2 cellular contexts compared by ENCODE assay signal in genomic region chr3:145798691-145799550, GRCh38.
TF ChIP-seq lines count a peak whose summit lies in the region.

No MANE protein-coding gene starts in this region.

TF ChIP-seq in GM23338, 12 proteins besides CTCF, POLR2A, EP300 and RAD21 (continued from another document):
- TF ChIP-seq ZNF462 (CRISPR knock-in tag; IDR thresholded peaks at IDR 0.05) (no peak), REST (IDR thresholded peaks at IDR 0.05; ENCODE audit: unreplicated experiment) (no peak), STAT1 (IDR thresholded peaks at IDR 0.05; ENCODE audit: unreplicated experiment) (no peak), POLR2AphosphoS5 (IDR thresholded peaks at IDR 0.05; ENCODE audit: low read depth) (no peak), CREB1 (CRISPR knock-in tag; IDR thresholded peaks at IDR 0.05; ENCODE audit: low read depth) (no peak), ZNF331 (CRISPR knock-in tag; IDR thresholded peaks at IDR 0.05; ENCODE audit: low read depth) (no peak), EZH2phosphoT487 (IDR thresholded peaks at IDR 0.05; ENCODE audit: unreplicated experiment) (no peak), EZH2 (IDR thresholded peaks at IDR 0.05; ENCODE audit: low read depth, unreplicated experiment) (no peak)

TF ChIP-seq in WTC11, 78 proteins besides CTCF, POLR2A, EP300 and RAD21 (continued from another document):
- TF ChIP-seq PRDM15 (CRISPR knock-in tag; IDR thresholded peaks at IDR 0.05) = no peak
TF ChIP-seq in WTC11: peak in this region for 1.
